ENCODE assay signal across 22 cellular contexts in the genomic region with DNA sequence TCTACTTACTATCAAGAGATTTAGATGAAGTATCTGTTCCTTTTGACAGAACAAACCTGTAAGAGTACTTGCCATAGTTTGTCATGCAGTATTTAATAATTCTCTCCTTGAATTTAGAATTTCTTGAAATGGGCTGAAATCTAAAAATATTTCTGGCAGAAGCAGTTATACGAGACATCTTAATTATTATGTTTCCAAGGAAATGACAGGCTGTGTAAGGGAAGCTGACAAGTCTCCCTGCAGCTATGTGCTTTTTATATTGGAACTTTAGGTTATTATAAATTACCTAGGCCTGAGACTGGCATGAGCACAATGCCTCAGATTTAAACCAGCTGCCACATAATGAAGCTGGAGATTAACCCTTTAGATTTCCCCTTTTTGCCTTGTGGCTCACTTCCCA.
DNase-seq lines count a peak whose midpoint lies in the region; ATAC-seq, FAIRE-seq and TF ChIP-seq lines count a peak whose summit lies in the region.
"Had no signal": no experiment of that assay in that cellular context is flagged by ENCODE, and none has a peak within 500 bp of the region (broad histone marks: within the 10 kb centered on the region; RNA-seq: fewer than 3 reads in every experiment).

No MANE protein-coding gene starts in this region.

- ATAC-seq in sciatic nerve, result no peak
- ATAC-seq: A549 had no signal

- intact Hi-C loops in sciatic nerve (cut with DNase I), result no loop called here

- peaks cover 8% of the 10 kb centered on the region for H3K4me1 Mint-ChIP-seq in endothelial cell (ENCODE audit: unreplicated experiment)
- H3K4me1 Mint-ChIP-seq: B cell; CD8-positive, alpha-beta memory T cell had no signal

- H3K27me3 Mint-ChIP-seq in endothelial cell (ENCODE audit: unreplicated experiment), result no peaks in the 10 kb centered on the region
- H3K27me3 Mint-ChIP-seq: B cell; CD8-positive, alpha-beta memory T cell had no signal

- no peak overlapping the region for H3K4me3 Mint-ChIP-seq in endothelial cell (ENCODE audit: unreplicated experiment)
- H3K4me3 Mint-ChIP-seq: B cell; CD8-positive, alpha-beta memory T cell had no signal

- peak overlapping the region; percentile 77 for H3K27ac Mint-ChIP-seq in endothelial cell (ENCODE audit: unreplicated experiment)
- H3K27ac Mint-ChIP-seq: B cell; CD8-positive, alpha-beta memory T cell had no signal

- no peaks in the 10 kb centered on the region for H3K9me3 Mint-ChIP-seq in endothelial cell (ENCODE audit: unreplicated experiment)

- DNase-seq in NCI-H2107 treated with DMSO at 0.1 percent for 48 hours (lab: John Stamatoyannopoulos, UW; ENCODE audit: unreplicated experiment) (peak; percentile 55), NCI-H2107 (lab: John Stamatoyannopoulos, UW) (no peak), NCI-H774 (lab: John Stamatoyannopoulos, UW) (peak; percentile 49), endothelial cell (ENCODE audit: low spot score) (no peak), putamen (ENCODE audit: low spot score) (peak; percentile 65), RCC 7860 (ENCODE audit: low spot score) (no peak), NCI-H187 (lab: John Stamatoyannopoulos, UW) (no peak), sciatic nerve (ENCODE audit: low spot score) (no peak)
- DNase-seq: CD8-positive, alpha-beta memory T cell; DMS 273 treated with DMSO at 0.1 percent for 48 hours; DND-41; GOT3; HCEC 1CT; IMR-90; KG1; MG63; NCI-H1694 treated with DMSO at 0.1 percent for 48 hours; OCI-M1; SIG-M5 had no signal

- TF ChIP-seq CTCF in endothelial cell (IDR thresholded peaks at IDR 0.05; ENCODE audit: unreplicated experiment), result no peak

- no peaks in the 10 kb centered on the region for H3K36me3 Mint-ChIP-seq in endothelial cell (ENCODE audit: low read depth, unreplicated experiment)
- H3K36me3 Mint-ChIP-seq: CD8-positive, alpha-beta memory T cell had no signal

- FAIRE-seq in RCC 7860 (lab: Jason Lieb, UNC), result no peak
- FAIRE-seq: A549, GM12892 had no signal

Comparison
In these comparisons a context has a peak if more than half of its experiments do, and no peak if none do; other contexts are left out.
1. DNase-seq: peak in NCI-H2107 treated with DMSO at 0.1 percent for 48 hours (single experiment), NCI-H774 (single experiment) and putamen (single experiment); none in NCI-H2107 (single experiment), endothelial cell (single experiment), RCC 7860 (single experiment), NCI-H187 (0 of 2) and sciatic nerve (single experiment).